1 cellular context compared by ENCODE assay signal in the genomic region with DNA sequence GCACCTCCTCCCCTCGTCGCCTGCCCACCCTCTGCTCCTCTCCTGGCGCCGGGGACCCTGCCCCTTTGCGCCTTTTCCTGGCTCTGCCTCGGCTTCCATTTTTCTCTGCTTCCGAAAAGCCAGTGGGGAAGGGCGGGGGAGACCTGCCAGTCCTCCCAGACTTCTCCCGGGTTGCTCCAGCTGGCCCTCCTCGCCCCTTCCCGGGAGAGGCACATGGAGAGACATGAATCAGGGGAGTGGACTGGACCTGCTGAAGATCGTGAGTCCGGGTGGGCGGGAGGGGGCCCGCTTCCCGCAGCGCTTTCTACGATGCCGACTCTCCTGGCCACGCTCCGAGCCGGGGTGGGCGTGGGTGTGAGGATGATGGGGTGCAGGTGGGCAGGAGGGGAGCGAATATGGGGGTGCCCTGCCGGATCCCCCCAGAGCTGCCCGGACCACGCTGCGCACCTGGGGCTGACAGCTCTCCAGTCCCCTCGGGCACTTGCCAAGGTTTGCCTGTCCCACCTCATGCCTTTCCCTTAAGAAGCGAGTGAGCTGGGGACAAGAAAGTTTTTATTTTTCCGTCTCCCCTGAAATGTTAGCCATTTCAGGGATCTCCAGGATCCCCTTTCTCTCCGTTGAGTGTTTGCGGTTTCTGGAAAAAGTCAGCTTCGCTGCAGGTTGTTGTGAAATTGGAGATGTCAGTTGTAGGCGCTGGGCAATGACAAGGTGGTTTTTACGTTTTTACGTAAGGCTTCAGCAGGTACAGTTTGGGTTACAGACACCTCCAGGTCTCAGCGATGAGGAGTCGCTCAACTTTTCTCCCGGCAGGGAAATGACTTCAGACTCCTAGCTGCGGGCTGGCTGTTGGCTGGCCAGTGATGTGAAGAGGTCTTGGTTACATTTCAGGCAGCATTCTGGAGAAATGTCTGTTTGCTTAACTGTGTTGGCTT.
TF ChIP-seq lines count a peak whose summit lies in the region.

No MANE protein-coding gene starts in this region.

TF ChIP-seq in HEK293, 187 proteins besides CTCF, POLR2A, EP300 and RAD21 (continued from another document and continues in another):
- TF ChIP-seq, protein P1, sequence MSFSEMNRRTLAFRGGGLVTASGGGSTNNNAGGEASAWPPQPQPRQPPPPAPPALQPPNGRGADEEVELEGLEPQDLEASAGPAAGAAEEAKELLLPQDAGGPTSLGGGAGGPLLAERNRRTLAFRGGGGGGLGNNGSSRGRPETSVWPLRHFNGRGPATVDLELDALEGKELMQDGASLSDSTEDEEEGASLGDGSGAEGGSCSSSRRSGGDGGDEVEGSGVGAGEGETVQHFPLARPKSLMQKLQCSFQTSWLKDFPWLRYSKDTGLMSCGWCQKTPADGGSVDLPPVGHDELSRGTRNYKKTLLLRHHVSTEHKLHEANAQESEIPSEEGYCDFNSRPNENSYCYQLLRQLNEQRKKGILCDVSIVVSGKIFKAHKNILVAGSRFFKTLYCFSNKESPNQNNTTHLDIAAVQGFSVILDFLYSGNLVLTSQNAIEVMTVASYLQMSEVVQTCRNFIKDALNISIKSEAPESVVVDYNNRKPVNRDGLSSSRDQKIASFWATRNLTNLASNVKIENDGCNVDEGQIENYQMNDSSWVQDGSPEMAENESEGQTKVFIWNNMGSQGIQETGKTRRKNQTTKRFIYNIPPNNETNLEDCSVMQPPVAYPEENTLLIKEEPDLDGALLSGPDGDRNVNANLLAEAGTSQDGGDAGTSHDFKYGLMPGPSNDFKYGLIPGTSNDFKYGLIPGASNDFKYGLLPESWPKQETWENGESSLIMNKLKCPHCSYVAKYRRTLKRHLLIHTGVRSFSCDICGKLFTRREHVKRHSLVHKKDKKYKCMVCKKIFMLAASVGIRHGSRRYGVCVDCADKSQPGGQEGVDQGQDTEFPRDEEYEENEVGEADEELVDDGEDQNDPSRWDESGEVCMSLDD (tag by site-specific recombination; IDR thresholded peaks at IDR 0.05) = peak; percentile 23; the same call in 1 of the 2 replicates
- TF ChIP-seq ZNF791 (tag by site-specific recombination; IDR thresholded peaks at IDR 0.05) = no peak
- TF ChIP-seq TRIM28 (IDR thresholded peaks at IDR 0.05; ENCODE audit: borderline replicate concordance, low read length) = no peak
- TF ChIP-seq RBAK (tag by site-specific recombination; IDR thresholded peaks at IDR 0.05) = no peak
- no peak for TF ChIP-seq REPIN1 (tag by site-specific recombination; IDR thresholded peaks at IDR 0.05; ENCODE audit: low read depth)
- TF ChIP-seq KLF8 (tag by site-specific recombination; IDR thresholded peaks at IDR 0.05) = 0 out of 2 replicates have a peak, but pooled peaks have one; percentile 26
- TF ChIP-seq, protein P2, sequence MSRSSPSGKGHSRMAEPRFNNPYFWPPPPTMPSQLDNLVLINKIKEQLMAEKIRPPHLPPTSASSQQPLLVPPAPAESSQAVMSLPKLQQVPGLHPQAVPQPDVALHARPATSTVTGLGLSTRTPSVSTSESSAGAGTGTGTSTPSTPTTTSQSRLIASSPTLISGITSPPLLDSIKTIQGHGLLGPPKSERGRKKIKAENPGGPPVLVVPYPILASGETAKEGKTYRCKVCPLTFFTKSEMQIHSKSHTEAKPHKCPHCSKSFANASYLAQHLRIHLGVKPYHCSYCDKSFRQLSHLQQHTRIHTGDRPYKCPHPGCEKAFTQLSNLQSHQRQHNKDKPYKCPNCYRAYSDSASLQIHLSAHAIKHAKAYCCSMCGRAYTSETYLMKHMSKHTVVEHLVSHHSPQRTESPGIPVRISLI (tag by site-specific recombination; IDR thresholded peaks at IDR 0.05) = no peak
- TF ChIP-seq MZF1 (tag by site-specific recombination; IDR thresholded peaks at IDR 0.05; ENCODE audit: borderline replicate concordance) = peak; percentile 45; the same call in 1 of the 2 replicates
- peak; percentile 53; the same call in 1 of the 2 replicates for TF ChIP-seq ZFHX2 (tag by site-specific recombination; conservative IDR thresholded peaks at IDR 0.05)
- TF ChIP-seq, protein P3, sequence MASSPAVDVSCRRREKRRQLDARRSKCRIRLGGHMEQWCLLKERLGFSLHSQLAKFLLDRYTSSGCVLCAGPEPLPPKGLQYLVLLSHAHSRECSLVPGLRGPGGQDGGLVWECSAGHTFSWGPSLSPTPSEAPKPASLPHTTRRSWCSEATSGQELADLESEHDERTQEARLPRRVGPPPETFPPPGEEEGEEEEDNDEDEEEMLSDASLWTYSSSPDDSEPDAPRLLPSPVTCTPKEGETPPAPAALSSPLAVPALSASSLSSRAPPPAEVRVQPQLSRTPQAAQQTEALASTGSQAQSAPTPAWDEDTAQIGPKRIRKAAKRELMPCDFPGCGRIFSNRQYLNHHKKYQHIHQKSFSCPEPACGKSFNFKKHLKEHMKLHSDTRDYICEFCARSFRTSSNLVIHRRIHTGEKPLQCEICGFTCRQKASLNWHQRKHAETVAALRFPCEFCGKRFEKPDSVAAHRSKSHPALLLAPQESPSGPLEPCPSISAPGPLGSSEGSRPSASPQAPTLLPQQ (tag by site-specific recombination; IDR thresholded peaks at IDR 0.05) = no peak
- TF ChIP-seq, protein P4, sequence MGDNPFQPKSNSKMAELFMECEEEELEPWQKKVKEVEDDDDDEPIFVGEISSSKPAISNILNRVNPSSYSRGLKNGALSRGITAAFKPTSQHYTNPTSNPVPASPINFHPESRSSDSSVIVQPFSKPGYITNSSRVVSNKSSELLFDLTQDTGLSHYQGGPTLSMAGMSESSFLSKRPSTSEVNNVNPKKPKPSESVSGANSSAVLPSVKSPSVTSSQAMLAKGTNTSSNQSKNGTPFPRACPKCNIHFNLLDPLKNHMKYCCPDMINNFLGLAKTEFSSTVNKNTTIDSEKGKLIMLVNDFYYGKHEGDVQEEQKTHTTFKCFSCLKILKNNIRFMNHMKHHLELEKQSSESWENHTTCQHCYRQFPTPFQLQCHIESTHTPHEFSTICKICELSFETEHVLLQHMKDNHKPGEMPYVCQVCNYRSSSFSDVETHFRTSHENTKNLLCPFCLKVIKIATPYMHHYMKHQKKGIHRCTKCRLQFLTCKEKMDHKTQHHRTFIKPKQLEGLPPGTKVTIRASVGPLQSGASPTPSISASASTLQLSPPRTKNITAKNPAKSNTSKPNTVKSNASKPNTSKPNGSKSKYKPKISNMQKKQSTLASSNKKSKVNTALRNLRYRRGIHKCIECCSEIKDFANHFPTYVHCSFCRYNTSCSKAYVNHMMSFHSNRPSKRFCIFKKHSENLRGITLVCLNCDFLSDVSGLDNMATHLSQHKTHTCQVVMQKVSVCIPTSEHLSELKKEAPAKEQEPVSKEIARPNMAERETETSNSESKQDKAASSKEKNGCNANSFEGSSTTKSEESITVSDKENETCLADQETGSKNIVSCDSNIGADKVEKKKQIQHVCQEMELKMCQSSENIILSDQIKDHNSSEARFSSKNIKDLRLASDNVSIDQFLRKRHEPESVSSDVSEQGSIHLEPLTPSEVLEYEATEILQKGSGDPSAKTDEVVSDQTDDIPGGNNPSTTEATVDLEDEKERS (tag by site-specific recombination; IDR thresholded peaks at IDR 0.05) = no peak
- no peak for TF ChIP-seq MYNN (tag by site-specific recombination; IDR thresholded peaks at IDR 0.05; ENCODE audit: borderline replicate concordance)
- no peak for TF ChIP-seq ZNF596 (tag by site-specific recombination; IDR thresholded peaks at IDR 0.05)
- TF ChIP-seq, protein P5, sequence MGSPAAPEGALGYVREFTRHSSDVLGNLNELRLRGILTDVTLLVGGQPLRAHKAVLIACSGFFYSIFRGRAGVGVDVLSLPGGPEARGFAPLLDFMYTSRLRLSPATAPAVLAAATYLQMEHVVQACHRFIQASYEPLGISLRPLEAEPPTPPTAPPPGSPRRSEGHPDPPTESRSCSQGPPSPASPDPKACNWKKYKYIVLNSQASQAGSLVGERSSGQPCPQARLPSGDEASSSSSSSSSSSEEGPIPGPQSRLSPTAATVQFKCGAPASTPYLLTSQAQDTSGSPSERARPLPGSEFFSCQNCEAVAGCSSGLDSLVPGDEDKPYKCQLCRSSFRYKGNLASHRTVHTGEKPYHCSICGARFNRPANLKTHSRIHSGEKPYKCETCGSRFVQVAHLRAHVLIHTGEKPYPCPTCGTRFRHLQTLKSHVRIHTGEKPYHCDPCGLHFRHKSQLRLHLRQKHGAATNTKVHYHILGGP (tag by site-specific recombination; IDR thresholded peaks at IDR 0.05) = no peak
- no peak for TF ChIP-seq ZNF610 (tag by site-specific recombination; IDR thresholded peaks at IDR 0.05; ENCODE audit: borderline replicate concordance)
- no peak for TF ChIP-seq ZNF24 (tag by site-specific recombination; IDR thresholded peaks at IDR 0.05)
- TF ChIP-seq, protein P6, sequence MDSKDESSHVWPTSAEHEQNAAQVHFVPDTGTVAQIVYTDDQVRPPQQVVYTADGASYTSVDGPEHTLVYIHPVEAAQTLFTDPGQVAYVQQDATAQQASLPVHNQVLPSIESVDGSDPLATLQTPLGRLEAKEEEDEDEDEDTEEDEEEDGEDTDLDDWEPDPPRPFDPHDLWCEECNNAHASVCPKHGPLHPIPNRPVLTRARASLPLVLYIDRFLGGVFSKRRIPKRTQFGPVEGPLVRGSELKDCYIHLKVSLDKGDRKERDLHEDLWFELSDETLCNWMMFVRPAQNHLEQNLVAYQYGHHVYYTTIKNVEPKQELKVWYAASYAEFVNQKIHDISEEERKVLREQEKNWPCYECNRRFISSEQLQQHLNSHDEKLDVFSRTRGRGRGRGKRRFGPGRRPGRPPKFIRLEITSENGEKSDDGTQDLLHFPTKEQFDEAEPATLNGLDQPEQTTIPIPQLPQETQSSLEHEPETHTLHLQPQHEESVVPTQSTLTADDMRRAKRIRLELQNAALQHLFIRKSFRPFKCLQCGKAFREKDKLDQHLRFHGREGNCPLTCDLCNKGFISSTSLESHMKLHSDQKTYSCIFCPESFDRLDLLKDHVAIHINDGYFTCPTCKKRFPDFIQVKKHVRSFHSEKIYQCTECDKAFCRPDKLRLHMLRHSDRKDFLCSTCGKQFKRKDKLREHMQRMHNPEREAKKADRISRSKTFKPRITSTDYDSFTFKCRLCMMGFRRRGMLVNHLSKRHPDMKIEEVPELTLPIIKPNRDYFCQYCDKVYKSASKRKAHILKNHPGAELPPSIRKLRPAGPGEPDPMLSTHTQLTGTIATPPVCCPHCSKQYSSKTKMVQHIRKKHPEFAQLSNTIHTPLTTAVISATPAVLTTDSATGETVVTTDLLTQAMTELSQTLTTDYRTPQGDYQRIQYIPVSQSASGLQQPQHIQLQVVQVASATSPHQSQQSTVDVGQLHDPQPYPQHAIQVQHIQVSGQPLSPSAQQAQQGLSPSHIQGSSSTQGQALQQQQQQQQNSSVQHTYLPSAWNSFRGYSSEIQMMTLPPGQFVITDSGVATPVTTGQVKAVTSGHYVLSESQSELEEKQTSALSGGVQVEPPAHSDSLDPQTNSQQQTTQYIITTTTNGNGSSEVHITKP (tag by site-specific recombination; IDR thresholded peaks at IDR 0.05) = peak; percentile 72
- TF ChIP-seq, protein P7, sequence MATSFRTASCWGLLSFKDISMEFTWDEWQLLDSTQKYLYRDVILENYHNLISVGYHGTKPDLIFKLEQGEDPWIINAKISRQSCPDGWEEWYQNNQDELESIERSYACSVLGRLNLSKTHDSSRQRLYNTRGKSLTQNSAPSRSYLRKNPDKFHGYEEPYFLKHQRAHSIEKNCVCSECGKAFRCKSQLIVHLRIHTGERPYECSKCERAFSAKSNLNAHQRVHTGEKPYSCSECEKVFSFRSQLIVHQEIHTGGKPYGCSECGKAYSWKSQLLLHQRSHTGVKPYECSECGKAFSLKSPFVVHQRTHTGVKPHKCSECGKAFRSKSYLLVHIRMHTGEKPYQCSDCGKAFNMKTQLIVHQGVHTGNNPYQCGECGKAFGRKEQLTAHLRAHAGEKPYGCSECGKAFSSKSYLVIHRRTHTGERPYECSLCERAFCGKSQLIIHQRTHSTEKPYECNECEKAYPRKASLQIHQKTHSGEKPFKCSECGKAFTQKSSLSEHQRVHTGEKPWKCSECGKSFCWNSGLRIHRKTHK (tag by site-specific recombination; IDR thresholded peaks at IDR 0.05) = no peak
- TF ChIP-seq GLI4 (tag by site-specific recombination; IDR thresholded peaks at IDR 0.05) = no peak
- TF ChIP-seq KLF1 (tag by site-specific recombination; IDR thresholded peaks at IDR 0.05) = no peak
- no peak for TF ChIP-seq ZSCAN16 (tag by site-specific recombination; IDR thresholded peaks at IDR 0.05)
- no peak for TF ChIP-seq ZNF157 (tag by site-specific recombination; IDR thresholded peaks at IDR 0.05)
- TF ChIP-seq ZFP37 (tag by site-specific recombination; IDR thresholded peaks at IDR 0.05) = 0 out of 2 replicates have a peak, but pooled peaks have one; percentile 33
- no peak for TF ChIP-seq ZNF747 (tag by site-specific recombination; IDR thresholded peaks at IDR 0.05)
- no peak for TF ChIP-seq ZNF792 (tag by site-specific recombination; IDR thresholded peaks at IDR 0.05)
- TF ChIP-seq ZNF530 (tag by site-specific recombination; IDR thresholded peaks at IDR 0.05; ENCODE audit: low read depth) = no peak
- TF ChIP-seq ZNF501 (tag by site-specific recombination; IDR thresholded peaks at IDR 0.05) = no peak
- peak; percentile 18 for TF ChIP-seq SP2 (tag by site-specific recombination; IDR thresholded peaks at IDR 0.05)
- no peak; the same call in 1 of the 2 replicates for TF ChIP-seq ZBTB8A (tag by site-specific recombination; IDR thresholded peaks at IDR 0.05)
- TF ChIP-seq, protein P8, sequence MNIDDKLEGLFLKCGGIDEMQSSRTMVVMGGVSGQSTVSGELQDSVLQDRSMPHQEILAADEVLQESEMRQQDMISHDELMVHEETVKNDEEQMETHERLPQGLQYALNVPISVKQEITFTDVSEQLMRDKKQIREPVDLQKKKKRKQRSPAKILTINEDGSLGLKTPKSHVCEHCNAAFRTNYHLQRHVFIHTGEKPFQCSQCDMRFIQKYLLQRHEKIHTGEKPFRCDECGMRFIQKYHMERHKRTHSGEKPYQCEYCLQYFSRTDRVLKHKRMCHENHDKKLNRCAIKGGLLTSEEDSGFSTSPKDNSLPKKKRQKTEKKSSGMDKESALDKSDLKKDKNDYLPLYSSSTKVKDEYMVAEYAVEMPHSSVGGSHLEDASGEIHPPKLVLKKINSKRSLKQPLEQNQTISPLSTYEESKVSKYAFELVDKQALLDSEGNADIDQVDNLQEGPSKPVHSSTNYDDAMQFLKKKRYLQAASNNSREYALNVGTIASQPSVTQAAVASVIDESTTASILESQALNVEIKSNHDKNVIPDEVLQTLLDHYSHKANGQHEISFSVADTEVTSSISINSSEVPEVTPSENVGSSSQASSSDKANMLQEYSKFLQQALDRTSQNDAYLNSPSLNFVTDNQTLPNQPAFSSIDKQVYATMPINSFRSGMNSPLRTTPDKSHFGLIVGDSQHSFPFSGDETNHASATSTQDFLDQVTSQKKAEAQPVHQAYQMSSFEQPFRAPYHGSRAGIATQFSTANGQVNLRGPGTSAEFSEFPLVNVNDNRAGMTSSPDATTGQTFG (tag by site-specific recombination; IDR thresholded peaks at IDR 0.05; ENCODE audit: borderline replicate concordance) = no peak
- TF ChIP-seq ZBTB17 (tag by site-specific recombination; IDR thresholded peaks at IDR 0.05) = no peak; the same call in none of the 2 replicates
- TF ChIP-seq, protein P9, sequence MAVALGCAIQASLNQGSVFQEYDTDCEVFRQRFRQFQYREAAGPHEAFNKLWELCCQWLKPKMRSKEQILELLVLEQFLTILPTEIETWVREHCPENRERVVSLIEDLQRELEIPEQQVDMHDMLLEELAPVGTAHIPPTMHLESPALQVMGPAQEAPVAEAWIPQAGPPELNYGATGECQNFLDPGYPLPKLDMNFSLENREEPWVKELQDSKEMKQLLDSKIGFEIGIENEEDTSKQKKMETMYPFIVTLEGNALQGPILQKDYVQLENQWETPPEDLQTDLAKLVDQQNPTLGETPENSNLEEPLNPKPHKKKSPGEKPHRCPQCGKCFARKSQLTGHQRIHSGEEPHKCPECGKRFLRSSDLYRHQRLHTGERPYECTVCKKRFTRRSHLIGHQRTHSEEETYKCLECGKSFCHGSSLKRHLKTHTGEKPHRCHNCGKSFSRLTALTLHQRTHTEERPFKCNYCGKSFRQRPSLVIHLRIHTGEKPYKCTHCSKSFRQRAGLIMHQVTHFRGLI (tag by site-specific recombination; IDR thresholded peaks at IDR 0.05) = no peak
- TF ChIP-seq ZNF654 (tag by site-specific recombination; IDR thresholded peaks at IDR 0.05; ENCODE audit: low read depth) = no peak
- no peak for TF ChIP-seq WT1 (tag by site-specific recombination; IDR thresholded peaks at IDR 0.05)
- no peak for TF ChIP-seq ZNF768 (tag by site-specific recombination; IDR thresholded peaks at IDR 0.05)
